Comparison of ENCODE assay signal across 20 cellular contexts in genomic region chr6:154537486-154537885, GRCh38. TPM values are rescaled to one million over a fixed set of nuclear protein-coding genes. Genes with fewer than 3 reads are reported as not detected.
A peak's percentile ranks its signal among the peaks of the same experiment; 100 is the strongest.
DNase-seq lines count a peak whose midpoint lies in the region; ATAC-seq and TF ChIP-seq lines count a peak whose summit lies in the region.
"Had no signal": no experiment of that assay in that cellular context is flagged by ENCODE, and none has a peak within 500 bp of the region (broad histone marks: within the 10 kb centered on the region; RNA-seq: fewer than 3 reads in every experiment).

No MANE protein-coding gene starts in this region.

- H3K9me3 ChIP-seq in body of pancreas, result no peaks in the 10 kb centered on the region
- H3K9me3 ChIP-seq in transverse colon, result no peaks in the 10 kb centered on the region
- H3K9me3 ChIP-seq: breast epithelium, tibial nerve had no signal

- H3K4me2 ChIP-seq in mesendoderm (ENCODE audit: low read length), result no peak overlapping the region

- peak overlapping the region in 3 of 4 donors; percentile 20 to 59 (median 35) for H3K27ac ChIP-seq in body of pancreas
- no peak overlapping the region for H3K27ac ChIP-seq in mesendoderm (ENCODE audit: low read depth, low read length)
- H3K27ac ChIP-seq in transverse colon, result peak overlapping the region in 3 of 4 donors; percentile 4 to 50 (median 45)
- H3K27ac ChIP-seq: breast epithelium, C4-2B had no signal

- peak overlapping the region; percentile 7 for H4K5ac ChIP-seq in mesendoderm (ENCODE audit: low read length)

- peak overlapping the region; percentile 66 for H3K56ac ChIP-seq in mesendoderm (ENCODE audit: low read length)

- H2BK15ac ChIP-seq in mesendoderm (replicated peaks; ENCODE audit: low read depth), result no peak overlapping the region

- intact Hi-C loops in body of pancreas (cut with DNase I) (no loop called here), transverse colon (cut with DNase I; ENCODE audit: low total_unique reads) (no loop called here)

- no peak overlapping the region for H2AK5ac ChIP-seq in mesendoderm (ENCODE audit: low read length)

- H3K36me3 ChIP-seq in body of pancreas (replicated peaks in 1 of 2; ENCODE audit: insufficient read depth in 1 of 2, low read depth in 2 of 2) (no peaks in the 10 kb centered on the region), mesendoderm (ENCODE audit: control insufficient read depth, insufficient read depth, low read length) (no peaks in the 10 kb centered on the region), transverse colon (no peaks in the 10 kb centered on the region)
- H3K36me3 ChIP-seq: breast epithelium, tibial nerve had no signal

- H3K23ac ChIP-seq in mesendoderm (ENCODE audit: low read length), result no peak overlapping the region

- H3K27me3 ChIP-seq in body of pancreas, result no peaks in the 10 kb centered on the region
- H3K27me3 ChIP-seq in mesendoderm (ENCODE audit: insufficient read depth, low read length, poor library complexity), result no peaks in the 10 kb centered on the region
- H3K27me3 ChIP-seq in transverse colon, result no peaks in the 10 kb centered on the region
- H3K27me3 ChIP-seq: breast epithelium, tibial nerve had no signal

- DNase-seq in DMS53 (lab: John Stamatoyannopoulos, UW) (peak; percentile 29), DMS53 treated with DMSO at 0.1 percent for 48 hours (lab: John Stamatoyannopoulos, UW; ENCODE audit: unreplicated experiment) (no peak), body of pancreas (no peak), mesendoderm (peak; percentile 61), transverse colon (peak; percentile 33), T1000 (lab: John Stamatoyannopoulos, UW) (no peak)
- DNase-seq: 8988T; activated CD4-positive, alpha-beta T cell treated with anti-CD3 and anti-CD28 coated beads, Interleukin-2, amount 50 U/mL, for 48 hours; activated naive CD8-positive, alpha-beta T cell treated with anti-CD3 and anti-CD28 coated beads, Interleukin-2, amount 10 ng/mL, durations not matched to agents 7 days and 5 days; activated T-cell treated with anti-CD3 and anti-CD28 coated beads, Interleukin-2, amount 50 U/mL, for 24 hours; dermis blood vessel endothelial cell; DND-41; erythroblast; NCI-H187 treated with DMSO at 0.1 percent for 48 hours; SW 1271 had no signal

- H3K79me2 ChIP-seq in mesendoderm (ENCODE audit: control insufficient read depth, insufficient read depth, low read length), result no peaks in the 10 kb centered on the region

- in situ Hi-C loops in transverse colon (cut with MboI; ENCODE audit: low pct_ligation_motif_present in 1 of 4, low pct_unique_long_range_greater_than_20kb in 1 of 4, low sequenced_read_pairs in 3 of 4), result no loop called here

- TF ChIP-seq POLR2A in body of pancreas (IDR thresholded peaks at IDR 0.05) (no peak), transverse colon (IDR thresholded peaks at IDR 0.05) (no peak)

- no peak for TF ChIP-seq EP300 in transverse colon (IDR thresholded peaks at IDR 0.05; ENCODE audit: low read depth)

- 74 to 78% methylated on average over 8 of the region's 8 CpGs for WGBS in body of pancreas, 2 donors
- no CpG with 5 or more reads among the region's 8 CpGs for WGBS in mesendoderm (ENCODE audit: extremely low coverage, insufficient coverage, low lambda C conversion rate)
- WGBS in transverse colon (ENCODE audit: low coverage in 1 of 2), 2 donors, result 48 to 70% methylated on average over 2 to 8 of the region's 8 CpGs

- TF ChIP-seq CTCF in body of pancreas (IDR thresholded peaks at IDR 0.05) (no peak), transverse colon (IDR thresholded peaks at IDR 0.05) (no peak)

- H3K4me3 ChIP-seq in body of pancreas (no peak overlapping the region), mesendoderm (ENCODE audit: low read length) (no peak overlapping the region), transverse colon (no peak overlapping the region)
- H3K4me3 ChIP-seq: breast epithelium, tibial nerve had no signal

- no peak overlapping the region for H2BK5ac ChIP-seq in mesendoderm (ENCODE audit: low read length)

- no peaks in the 10 kb centered on the region for H3K79me1 ChIP-seq in mesendoderm (ENCODE audit: low read length)

- peaks cover 17% of the 10 kb centered on the region for H3K4me1 ChIP-seq in body of pancreas
- peaks cover 7% of the 10 kb centered on the region for H3K4me1 ChIP-seq in mesendoderm (ENCODE audit: control insufficient read depth, low read depth, low read length)
- peaks cover 0 to 26% (median 8%) of the 10 kb centered on the region in 4 donors for H3K4me1 ChIP-seq in transverse colon
- H3K4me1 ChIP-seq: breast epithelium, tibial nerve had no signal

- H3K4ac ChIP-seq in mesendoderm (ENCODE audit: low read depth, low read length), result no peak overlapping the region

- H2BK120ac ChIP-seq in mesendoderm (ENCODE audit: low read depth, low read length), result no peak overlapping the region

- H4K8ac ChIP-seq in mesendoderm (ENCODE audit: low read depth, low read length), result no peak overlapping the region

- no peak overlapping the region for H3K18ac ChIP-seq in mesendoderm (ENCODE audit: low read length)

- no peak for ATAC-seq in body of pancreas
- no peak for ATAC-seq in GM18870 (IDR thresholded peaks at IDR 0.05; ENCODE audit: unreplicated experiment)
- ATAC-seq in HG02840 (IDR thresholded peaks at IDR 0.05; ENCODE audit: low FRiP score, unreplicated experiment), result no peak

- H3K9ac ChIP-seq in mesendoderm (ENCODE audit: low read length), result no peak overlapping the region

RNA-seq across cellular contexts. Expression of gene CNKSR3, which starts 27.0 kb away (rescaled TPM):
- total RNA-seq in body of pancreas, result 10 to 100 TPM in 1 of 2 donors, 1 to 10 TPM in 1; 9.3 to 13.2 TPM
- 9.6 TPM for polyA plus RNA-seq in mesendoderm (2013, experiment 1 of 2)
- 9.0 TPM for polyA plus RNA-seq in mesendoderm (2013, experiment 2 of 2)
- total RNA-seq in transverse colon, result 10 to 100 TPM in 3 of 4 donors, 1 to 10 TPM in 1; 4.0 to 27.3 (median 16.9) TPM
- total RNA-seq: activated naive CD8-positive, alpha-beta T cell treated with anti-CD3 and anti-CD28 coated beads, Interleukin-2, amount 10 ng/mL, durations not matched to agents 7 days and 5 days had no signal

Comparison
In these comparisons a context has a peak if more than half of its experiments do, and no peak if none do; other contexts are left out.
1. DNase-seq: peak in DMS53 (single experiment), mesendoderm (single experiment) and transverse colon (single experiment); none in DMS53 treated with DMSO at 0.1 percent for 48 hours (single experiment), body of pancreas (0 of 4) and T1000 (single experiment).